ENCODE assay signal across 2 cellular contexts in genomic region chr6:32049736-32050135, GRCh38. TPM values are rescaled to one million over a fixed set of nuclear protein-coding genes. Genes with fewer than 3 reads are reported as not detected.
"Had no signal": no experiment of that assay in that cellular context is flagged by ENCODE, and none has a peak within 500 bp of the region (broad histone marks: within the 10 kb centered on the region; RNA-seq: fewer than 3 reads in every experiment).

No MANE protein-coding gene starts in this region.

RNA-seq across cellular contexts. Expression of gene CYP21A2, which starts 11.5 kb away (rescaled TPM):
- total RNA-seq: activated CD8-positive, alpha-beta T cell treated with anti-CD3 and anti-CD28 coated beads, Interleukin-2, amount 10 ng/mL, durations not matched to agents 7 days and 5 days; bronchial epithelial cell had no signal
